In genomic region chr1:180353930-180354329, GRCh38 we compare ENCODE assay signal across 25 cellular contexts.
DNase-seq lines count a peak whose midpoint lies in the region; ATAC-seq, FAIRE-seq and TF ChIP-seq lines count a peak whose summit lies in the region.
"Had no signal": no experiment of that assay in that cellular context is flagged by ENCODE, and none has a peak within 500 bp of the region (broad histone marks: within the 10 kb centered on the region; RNA-seq: fewer than 3 reads in every experiment).

No MANE protein-coding gene starts in this region.

- H3K4me3 Mint-ChIP-seq in glutamatergic neuron (ENCODE audit: unreplicated experiment) = peak overlapping the region; percentile 28
- H3K4me3 Mint-ChIP-seq in activated naive CD4-positive, alpha-beta T cell treated with anti-CD3 and anti-CD28 coated beads for 36 hours = no peak overlapping the region
- H3K4me3 Mint-ChIP-seq: activated B cell treated with CpG ODN at 0.5 μM for 24 hours had no signal

- no peak for ATAC-seq in GM18861 (IDR thresholded peaks at IDR 0.05; ENCODE audit: unreplicated experiment)
- ATAC-seq: body of pancreas; esophagus mucosa; gastrocnemius medialis; left cardiac atrium; stimulated activated naive CD8-positive, alpha-beta T cell treated with anti-CD3 and anti-CD28 coated beads, Interleukin-15, Interleukin-2, amounts not matched to agents 100 U/mL and 50 U/mL, for 24 hours had no signal

- peaks cover 2% of the 10 kb centered on the region for H3K27me3 Mint-ChIP-seq in glutamatergic neuron (ENCODE audit: unreplicated experiment)
- H3K27me3 Mint-ChIP-seq in activated naive CD4-positive, alpha-beta T cell treated with anti-CD3 and anti-CD28 coated beads for 36 hours (ENCODE audit: low read depth) = no peaks in the 10 kb centered on the region
- H3K27me3 Mint-ChIP-seq: activated B cell treated with CpG ODN at 0.5 μM for 24 hours had no signal

- no peak overlapping the region for H3K27ac Mint-ChIP-seq in glutamatergic neuron (ENCODE audit: unreplicated experiment)
- H3K27ac Mint-ChIP-seq in activated naive CD4-positive, alpha-beta T cell treated with anti-CD3 and anti-CD28 coated beads for 36 hours = no peak overlapping the region
- H3K27ac Mint-ChIP-seq: activated B cell treated with CpG ODN at 0.5 μM for 24 hours; activated T-helper 2 cell treated with anti-CD3 and anti-CD28 coated beads, Interferon-gamma antibody, Interleukin-2, Interleukin-4, amounts not matched to agents 10 μg/mL and 5 μg/mL and 100 μg/mL, durations not matched to agents 14 hours and 24 hours and 36 hours had no signal

- no peaks in the 10 kb centered on the region for H3K36me3 Mint-ChIP-seq in glutamatergic neuron (ENCODE audit: unreplicated experiment)
- peaks cover 10% of the 10 kb centered on the region for H3K36me3 Mint-ChIP-seq in activated naive CD4-positive, alpha-beta T cell treated with anti-CD3 and anti-CD28 coated beads for 36 hours (ENCODE audit: low read depth)

- FAIRE-seq in urothelium cell line (lab: Jason Lieb, UNC) = peak; percentile 23

- DNase-seq in NCI-H446 (lab: John Stamatoyannopoulos, UW) (peak; percentile 22 to 41), NCI-H446 treated with DMSO at 0.1 percent for 48 hours (lab: John Stamatoyannopoulos, UW) (no peak), NCI-H82 treated with DMSO at 0.1 percent for 48 hours (lab: John Stamatoyannopoulos, UW; ENCODE audit: unreplicated experiment) (peak; percentile 100), glutamatergic neuron (peak; percentile 31), urothelium cell line (ENCODE audit: low spot score) (no peak), anterior cingulate cortex (lab: John Stamatoyannopoulos, UW) (no peak)
- DNase-seq in activated naive CD4-positive, alpha-beta T cell treated with anti-CD3 and anti-CD28 coated beads for 36 hours = no peak
- DNase-seq: activated B cell treated with CpG ODN at 0.5 μM for 24 hours; activated CD4-positive, alpha-beta T cell treated with anti-CD3 and anti-CD28 coated beads, Interleukin-2, amount 50 U/mL, for 4 hours; activated CD8-positive, alpha-beta memory T cell treated with anti-CD3 and anti-CD28 coated beads, Interleukin-2, amount 50 U/mL, for 4 hours; body of pancreas; effector memory CD4-positive, alpha-beta T cell; gastrocnemius medialis; HCEC 1CT; left cardiac atrium; NCI-H1092; NCI-H2081; NCI-H526 treated with DMSO at 0.1 percent for 48 hours; spleen; stimulated activated CD4-positive, alpha-beta T cell treated with anti-CD3 and anti-CD28 coated beads, Interleukin-4, amount 100 ng/mL, for 1 hour; stimulated activated naive CD8-positive, alpha-beta T cell treated with anti-CD3 and anti-CD28 coated beads, Interleukin-15, Interleukin-2, amounts not matched to agents 100 U/mL and 50 U/mL, for 24 hours; transverse colon had no signal

- TF ChIP-seq CTCF in glutamatergic neuron (IDR thresholded peaks at IDR 0.05; ENCODE audit: partially characterized antibody, unreplicated experiment) = no peak

- peaks cover 2% of the 10 kb centered on the region for H3K9me3 Mint-ChIP-seq in glutamatergic neuron (ENCODE audit: unreplicated experiment)
- no peaks in the 10 kb centered on the region for H3K9me3 Mint-ChIP-seq in activated naive CD4-positive, alpha-beta T cell treated with anti-CD3 and anti-CD28 coated beads for 36 hours
- H3K9me3 Mint-ChIP-seq: activated B cell treated with CpG ODN at 0.5 μM for 24 hours; activated T-helper 2 cell treated with anti-CD3 and anti-CD28 coated beads, Interferon-gamma antibody, Interleukin-2, Interleukin-4, amounts not matched to agents 10 μg/mL and 5 μg/mL and 100 μg/mL, durations not matched to agents 14 hours and 24 hours and 36 hours had no signal

- CTCF ChIA-PET in activated naive CD4-positive, alpha-beta T cell treated with anti-CD3 and anti-CD28 coated beads for 36 hours (lab: Charles Lee) = no interaction called here

- intact Hi-C loops in activated naive CD4-positive, alpha-beta T cell treated with anti-CD3 and anti-CD28 coated beads for 36 hours (cut with micrococcal nuclease) = no loop called here

- H3K4me1 Mint-ChIP-seq in glutamatergic neuron (ENCODE audit: low read depth, unreplicated experiment) = peaks cover 13% of the 10 kb centered on the region
- peaks cover 2% of the 10 kb centered on the region for H3K4me1 Mint-ChIP-seq in activated naive CD4-positive, alpha-beta T cell treated with anti-CD3 and anti-CD28 coated beads for 36 hours (ENCODE audit: low read depth)
- H3K4me1 Mint-ChIP-seq: activated B cell treated with CpG ODN at 0.5 μM for 24 hours had no signal

Comparison
In these comparisons a context has a peak if more than half of its experiments do, and no peak if none do; other contexts are left out.
1. DNase-seq: peak in NCI-H446 (2 of 2), NCI-H82 treated with DMSO at 0.1 percent for 48 hours (single experiment) and glutamatergic neuron (single experiment); none in NCI-H446 treated with DMSO at 0.1 percent for 48 hours (single experiment), urothelium cell line (single experiment), activated naive CD4-positive, alpha-beta T cell treated with anti-CD3 and anti-CD28 coated beads for 36 hours (single experiment) and anterior cingulate cortex (0 of 58).